8 cellular contexts compared by ENCODE assay signal in genomic region chr5:77629553-77630245, GRCh38. TPM values are rescaled to one million over a fixed set of nuclear protein-coding genes. Genes with fewer than 3 reads are reported as not detected.
DNase-seq lines count a peak whose midpoint lies in the region; ATAC-seq and TF ChIP-seq lines count a peak whose summit lies in the region.

No MANE protein-coding gene starts in this region.

- no peaks in the 10 kb centered on the region for H3K79me2 ChIP-seq in HCT116 (ENCODE audit: insufficient read depth, low read length)

- ATAC-seq in HCT116, result no peak
- ATAC-seq in mucosa of descending colon, result peak; percentile 12
- no peak for ATAC-seq in HG02884 (IDR thresholded peaks at IDR 0.05; ENCODE audit: unreplicated experiment)

- H3K36me3 ChIP-seq in BLaER1 treated with 17β-estradiol and CSF1 and Interleukin-3, amounts not matched to agents 10 nM and 100 nM, result no peaks in the 10 kb centered on the region; a peak in 1 of 22 replicates
- no peaks in the 10 kb centered on the region for H3K36me3 ChIP-seq in HCT116 (ENCODE audit: control insufficient read depth in 1 of 2, insufficient read depth in 2 of 2, low read length in 2 of 2)
- H3K36me3 ChIP-seq in mucosa of descending colon (ENCODE audit: low read depth), result no peaks in the 10 kb centered on the region

- H4K20me1 ChIP-seq in BLaER1 treated with 17β-estradiol and CSF1 and Interleukin-3, amounts not matched to agents 10 nM and 100 nM, result peaks cover 0 to 26% (median 0%) of the 10 kb centered on the region in 11 experiments; a peak in 7 of 22 replicates
- H4K20me1 ChIP-seq in HCT116 (ENCODE audit: insufficient read depth), result no peaks in the 10 kb centered on the region

- H3K9me3 ChIP-seq in BLaER1 treated with 17β-estradiol and CSF1 and Interleukin-3, amounts not matched to agents 10 nM and 100 nM (replicated peaks in 1 of 11), result peaks cover 42 to 56% (median 52%) of the 10 kb centered on the region in 11 experiments
- no peaks in the 10 kb centered on the region for H3K9me3 ChIP-seq in HCT116 (ENCODE audit: control insufficient read depth in 1 of 2, insufficient read depth in 1 of 2, low read depth in 1 of 2, low read length in 2 of 2)
- H3K9me3 ChIP-seq in mucosa of descending colon, result no peaks in the 10 kb centered on the region

- RAD21 ChIA-PET in HCT116 (lab: Charles Lee; ENCODE audit: low non-redundant PET in 1 of 2, low total read pairs in 2 of 2, uncharacterized antibody in 2 of 2, unreplicated experiment in 2 of 2), result no interaction called here

- no peak for TF ChIP-seq RAD21 in HCT116 (IDR thresholded peaks at IDR 0.05; ENCODE audit: low read depth)

- DNase-seq in HCT116 (ENCODE audit: low read depth, low spot score) (no peak), mucosa of descending colon (peak in 1 of 3 donors; percentile 26), HCEC 1CT (no peak), pons (ENCODE audit: low spot score) (no peak), foreskin melanocyte (no peak)

- peak overlapping the region in 8 of 10 experiments; percentile 49 to 66 (median 56); a peak in 15 of 20 replicates for H3K4me3 ChIP-seq in BLaER1 treated with 17β-estradiol and CSF1 and Interleukin-3, amounts not matched to agents 10 nM and 100 nM
- H3K4me3 ChIP-seq in HCT116 (replicated peaks in 1 of 2; ENCODE audit: low read depth in 1 of 2, low read length in 2 of 2) (peak overlapping the region; percentile 51 to 69; a peak in 3 of 4 replicates), WI38 (ENCODE audit: low read depth, low read length) (peak overlapping the region; percentile 50), mucosa of descending colon (no peak overlapping the region)

- peak overlapping the region; percentile 24 for H2AFZ ChIP-seq in HCT116 (ENCODE audit: low read depth, low read length, poor library complexity, severe bottlenecking)

- TF ChIP-seq POLR2A in HCT116 (IDR thresholded peaks at IDR 0.05; ENCODE audit: borderline replicate concordance, extremely low read depth, insufficient read depth, insufficient read length), result no peak

- no peak overlapping the region; a peak in 1 of 22 replicates for H3K9ac ChIP-seq in BLaER1 treated with 17β-estradiol and CSF1 and Interleukin-3, amounts not matched to agents 10 nM and 100 nM
- no peak overlapping the region; the same call in 1 of the 2 replicates for H3K9ac ChIP-seq in HCT116 (ENCODE audit: low read length)

- no peak overlapping the region for H3K27ac ChIP-seq in BLaER1 treated with 17β-estradiol and CSF1 and Interleukin-3, amounts not matched to agents 10 nM and 100 nM
- H3K27ac ChIP-seq in HCT116 (ENCODE audit: low read depth, low read length), result no peak overlapping the region

- peaks cover 75 to 99% (median 89%) of the 10 kb centered on the region in 11 experiments for H3K27me3 ChIP-seq in BLaER1 treated with 17β-estradiol and CSF1 and Interleukin-3, amounts not matched to agents 10 nM and 100 nM
- H3K27me3 ChIP-seq in HCT116 (ENCODE audit: insufficient read depth, low read length), result no peaks in the 10 kb centered on the region

- H3K4me2 ChIP-seq in BLaER1 treated with 17β-estradiol and CSF1 and Interleukin-3, amounts not matched to agents 10 nM and 100 nM, result peak overlapping the region; percentile 72 to 86 (median 82); a peak in 15 of 22 replicates
- peak overlapping the region; percentile 92 for H3K4me2 ChIP-seq in HCT116 (ENCODE audit: low read length)

- CTCF ChIA-PET in HCT116 (lab: Charles Lee), result interaction anchor here (1.0 to 2.1 kb wide), 4 partner anchors 8 to 69 kb away, joined by 3 to 9 read pairs (median 6); no protein-coding TSS in a partner anchor

- no peaks in the 10 kb centered on the region for H3K9me2 ChIP-seq in HCT116 (ENCODE audit: insufficient read depth)

- TF ChIP-seq CTCF in HCT116 (IDR thresholded peaks at IDR 0.05 in 2 of 3, conservative IDR thresholded peaks at IDR 0.05 in 1 of 3; ENCODE audit: borderline replicate concordance in 1 of 3, insufficient read depth in 1 of 3, low read depth in 2 of 3, low read length in 2 of 3) (no peak), WI38 (IDR thresholded peaks at IDR 0.05; ENCODE audit: low read depth, low read length) (no peak), mucosa of descending colon (IDR thresholded peaks at IDR 0.05) (no peak)

- intact Hi-C loops in HCT116 (cut with micrococcal nuclease) (no loop called here), mucosa of descending colon (cut with DNase I, micrococcal nuclease) (no loop called here)

- BruUV-seq in HCT116 (replicated peaks; lab: Mats Ljungman, UMichigan), result no TSS peak

- H3K4me1 ChIP-seq in BLaER1 treated with 17β-estradiol and CSF1 and Interleukin-3, amounts not matched to agents 10 nM and 100 nM, result peaks cover 7 to 12% (median 8%) of the 10 kb centered on the region in 10 experiments; a peak in 16 of 20 replicates
- H3K4me1 ChIP-seq in HCT116 (ENCODE audit: control insufficient read depth in 1 of 2, insufficient read depth in 2 of 2, low read length in 2 of 2) (peaks cover 4 to 14% of the 10 kb centered on the region in 2 experiments; a peak in 2 of 4 replicates), mucosa of descending colon (ENCODE audit: low read depth) (peaks cover 14% of the 10 kb centered on the region)

- POLR2A ChIA-PET in HCT116 (lab: Charles Lee), result no interaction called here

TF ChIP-seq in HCT116, 20 proteins besides CTCF, POLR2A, EP300 and RAD21:
- TF ChIP-seq TCF7L2 (IDR thresholded peaks at IDR 0.05; ENCODE audit: borderline replicate concordance, extremely low read depth, insufficient read depth, insufficient read length) (no peak), SP1 (IDR thresholded peaks at IDR 0.05; ENCODE audit: low read depth) (no peak), MAX (IDR thresholded peaks at IDR 0.05) (no peak), SRF (IDR thresholded peaks at IDR 0.05; ENCODE audit: low read depth) (no peak), YY1 (IDR thresholded peaks at IDR 0.05; ENCODE audit: extremely low read depth, insufficient replicate concordance, low read depth, low read length) (no peak), CEBPB (IDR thresholded peaks at IDR 0.05; ENCODE audit: low read depth) (no peak), EZH2 (IDR thresholded peaks at IDR 0.05) (no peak)

RNA-seq across cellular contexts. Expression of gene OTP, which starts 8.8 kb away (rescaled TPM):
- total RNA-seq in HCT116 (2021; ENCODE audit: unreplicated experiment), result 0.07 TPM
- polyA plus RNA-seq in HCT116 (2012), result 0.03 TPM in 1 of 2 replicates, not detected in the other
- total RNA-seq in mucosa of descending colon, result not detected
